Comparison of ENCODE assay signal across 9 cellular contexts in genomic region chr15:77021803-77022381, GRCh38. TPM values are rescaled to one million over a fixed set of nuclear protein-coding genes. Genes with fewer than 3 reads are reported as not detected.
DNase-seq lines count a peak whose midpoint lies in the region; ATAC-seq and TF ChIP-seq lines count a peak whose summit lies in the region.
"Had no signal": no experiment of that assay in that cellular context is flagged by ENCODE, and none has a peak within 500 bp of the region (broad histone marks: within the 10 kb centered on the region; RNA-seq: fewer than 3 reads in every experiment).

No MANE protein-coding gene starts in this region.

- H3K4me1 ChIP-seq in ACC112 (ENCODE audit: control insufficient read depth, insufficient read depth, low read length, unreplicated experiment): peaks cover 24% of the 10 kb centered on the region

- H3K79me2 ChIP-seq in ACC112 (ENCODE audit: control insufficient read depth, insufficient read depth, low read length, unreplicated experiment): no peaks in the 10 kb centered on the region

- H3K36me3 ChIP-seq in ACC112 (ENCODE audit: insufficient read depth, low read length): no peaks in the 10 kb centered on the region
- H3K36me3 ChIP-seq: thoracic aorta had no signal

- peak overlapping the region; percentile 16 for H2AFZ ChIP-seq in ACC112 (ENCODE audit: low read length, unreplicated experiment)

- no peak overlapping the region for H3K4me3 ChIP-seq in ACC112 (ENCODE audit: low read depth, low read length)
- no peak overlapping the region for H3K4me3 ChIP-seq in foreskin fibroblast (ENCODE audit: low read depth in 1 of 2, low read length in 2 of 2)
- H3K4me3 ChIP-seq: thoracic aorta had no signal

- H3K27me3 Mint-ChIP-seq in HFFc6 (ENCODE audit: insufficient read depth): peaks cover 2% of the 10 kb centered on the region

- in situ Hi-C loops in GM13976 (cut with MboI; ENCODE audit: low sequenced_read_pairs, unreplicated experiment): no loop called here

- peak overlapping the region; percentile 22 for H3K4me3 Mint-ChIP-seq in HFFc6

- DNase-seq in HFFc6: peak; percentile 38
- DNase-seq in activated CD8-positive, alpha-beta memory T cell treated with anti-CD3 and anti-CD28 coated beads for 24 hours: peak; percentile 81
- peak; percentile 27 to 42 for DNase-seq in foreskin fibroblast
- no peak for DNase-seq in NCI-H2029 (lab: John Stamatoyannopoulos, UW)
- DNase-seq in GM13976 (ENCODE audit: low spot score): no peak

- peaks cover 24% of the 10 kb centered on the region for H3K4me1 Mint-ChIP-seq in HFFc6 (ENCODE audit: low read depth)

- TF ChIP-seq CTCF in HFFc6 (IDR thresholded peaks at IDR 0.05): no peak
- TF ChIP-seq CTCF in foreskin fibroblast (IDR thresholded peaks at IDR 0.05; ENCODE audit: low read depth, low read length): no peak
- TF ChIP-seq CTCF in GM13976 (IDR thresholded peaks at IDR 0.05; ENCODE audit: borderline replicate concordance, control extremely low read depth, extremely low read depth, insufficient read depth, missing control alignments): no peak

- H3K9me3 Mint-ChIP-seq in HFFc6: no peaks in the 10 kb centered on the region

- H3K36me3 Mint-ChIP-seq in HFFc6 (ENCODE audit: low read depth): no peaks in the 10 kb centered on the region

- H3K27ac Mint-ChIP-seq in HFFc6: peak overlapping the region; percentile 78

- peak overlapping the region; percentile 40 for H3K27ac ChIP-seq in ACC112 (ENCODE audit: low read depth, low read length)
- H3K27ac ChIP-seq: thoracic aorta had no signal

- ATAC-seq in GM21423 (IDR thresholded peaks at IDR 0.05; ENCODE audit: unreplicated experiment): no peak
- no peak for ATAC-seq in GM19455 (IDR thresholded peaks at IDR 0.05; ENCODE audit: unreplicated experiment)

- H3K27me3 ChIP-seq in ACC112 (ENCODE audit: insufficient read depth, low read length): no peaks in the 10 kb centered on the region

RNA-seq across cellular contexts. Expression of gene PSTPIP1, which starts 27.0 kb away (rescaled TPM):
- total RNA-seq in HFFc6 (2021; fragmentation: NEBNext Ultra II Directional; extraction: Animal tissue kit (Norgen Biotek cat#: 25700)): under 1 TPM in 2 of 6 experiments, not detected in 4; 0.16 to 0.38 TPM

RNA-seq across cellular contexts. Expression of gene TSPAN3, which starts 49.0 kb away (rescaled TPM):
- total RNA-seq in HFFc6 (2021; fragmentation: NEBNext Ultra II Directional; extraction: Animal tissue kit (Norgen Biotek cat#: 25700)): 100 to 1,000 TPM; 153 to 222 (median 183) TPM

Comparison
In these comparisons a context has a peak if more than half of its experiments do, and no peak if none do; other contexts are left out.
1. DNase-seq: peak in HFFc6 (single experiment), activated CD8-positive, alpha-beta memory T cell treated with anti-CD3 and anti-CD28 coated beads for 24 hours (single experiment) and foreskin fibroblast (2 of 2); none in NCI-H2029 (single experiment) and GM13976 (single experiment).